ENCODE assay signal across 18 cellular contexts in genomic region chr12:28941248-28941647, GRCh38.
"Had no signal": no experiment of that assay in that cellular context is flagged by ENCODE, and none has a peak within 500 bp of the region (broad histone marks: within the 10 kb centered on the region; RNA-seq: fewer than 3 reads in every experiment).

No MANE protein-coding gene starts in this region.

- H3K36me3 ChIP-seq: neutrophil, right lobe of liver, upper lobe of left lung had no signal

- H3K27ac Mint-ChIP-seq: activated CD4-positive, alpha-beta memory T cell treated with anti-CD3 and anti-CD28 coated beads, Interleukin-2, amount 10 ng/mL, durations not matched to agents 7 days and 5 days; activated naive CD8-positive, alpha-beta T cell treated with anti-CD3 and anti-CD28 coated beads for 36 hours; activated T-cell treated with anti-CD3 and anti-CD28 coated beads, Interleukin-2, amount 50 U/mL, for 72 hours; naive thymus-derived CD8-positive, alpha-beta T cell; progenitor cell of endocrine pancreas; T-helper 17 cell had no signal

- H3K4me1 Mint-ChIP-seq: activated CD4-positive, alpha-beta memory T cell treated with anti-CD3 and anti-CD28 coated beads, Interleukin-2, amount 10 ng/mL, durations not matched to agents 7 days and 5 days; activated naive CD8-positive, alpha-beta T cell treated with anti-CD3 and anti-CD28 coated beads for 36 hours; naive thymus-derived CD8-positive, alpha-beta T cell; T-helper 17 cell had no signal

- H3K9me3 Mint-ChIP-seq: activated CD4-positive, alpha-beta memory T cell treated with anti-CD3 and anti-CD28 coated beads, Interleukin-2, amount 10 ng/mL, durations not matched to agents 7 days and 5 days; activated naive CD8-positive, alpha-beta T cell treated with anti-CD3 and anti-CD28 coated beads for 36 hours had no signal

- H3K36me3 Mint-ChIP-seq: activated naive CD8-positive, alpha-beta T cell treated with anti-CD3 and anti-CD28 coated beads for 36 hours; naive thymus-derived CD8-positive, alpha-beta T cell had no signal

- H3K27me3 Mint-ChIP-seq: activated CD4-positive, alpha-beta memory T cell treated with anti-CD3 and anti-CD28 coated beads, Interleukin-2, amount 10 ng/mL, durations not matched to agents 7 days and 5 days; progenitor cell of endocrine pancreas had no signal

- H3K9me3 ChIP-seq: mucosa of descending colon, neutrophil, right lobe of liver, upper lobe of left lung had no signal

- H3K4me3 Mint-ChIP-seq: activated CD4-positive, alpha-beta memory T cell treated with anti-CD3 and anti-CD28 coated beads, Interleukin-2, amount 10 ng/mL, durations not matched to agents 7 days and 5 days; activated naive CD8-positive, alpha-beta T cell treated with anti-CD3 and anti-CD28 coated beads for 36 hours; activated T-cell treated with anti-CD3 and anti-CD28 coated beads, Interleukin-2, amount 50 U/mL, for 72 hours; naive thymus-derived CD8-positive, alpha-beta T cell; T-helper 17 cell had no signal

- H3K4me3 ChIP-seq: mucosa of descending colon, right lobe of liver, upper lobe of left lung had no signal

- H3K4me1 ChIP-seq: right lobe of liver, upper lobe of left lung had no signal

- H3K27me3 ChIP-seq: neutrophil, right lobe of liver, upper lobe of left lung had no signal

- H3K27ac ChIP-seq: neutrophil, right lobe of liver, upper lobe of left lung had no signal

- DNase-seq: activated CD4-positive, alpha-beta memory T cell treated with anti-CD3 and anti-CD28 coated beads, Interleukin-2, amount 10 ng/mL, durations not matched to agents 7 days and 5 days; activated CD4-positive, CD25-positive, alpha-beta regulatory T cell treated with anti-CD3 and anti-CD28 coated beads, Interleukin-2, amount 50 U/mL, for 72 hours; activated CD8-positive, alpha-beta memory T cell treated with anti-CD3 and anti-CD28 coated beads, Interleukin-2, amount 50 U/mL, for 4 hours; activated gamma-delta T cell treated with Interleukin-2 at 50 U/mL for 16 hours; activated naive CD8-positive, alpha-beta T cell treated with anti-CD3 and anti-CD28 coated beads for 36 hours; activated T-cell treated with anti-CD3 and anti-CD28 coated beads, Interleukin-2, amount 50 U/mL, for 72 hours; hypothalamus; left cardiac atrium; mucosa of descending colon; naive thymus-derived CD8-positive, alpha-beta T cell; right lobe of liver; stimulated activated CD4-positive, alpha-beta T cell treated with anti-CD3 and anti-CD28 coated beads, Interleukin-2, amount 100 ng/mL, for 24 hours; stimulated activated naive CD4-positive, alpha-beta T cell; substantia nigra; T-helper 17 cell; upper lobe of left lung had no signal
